In the genomic region with DNA sequence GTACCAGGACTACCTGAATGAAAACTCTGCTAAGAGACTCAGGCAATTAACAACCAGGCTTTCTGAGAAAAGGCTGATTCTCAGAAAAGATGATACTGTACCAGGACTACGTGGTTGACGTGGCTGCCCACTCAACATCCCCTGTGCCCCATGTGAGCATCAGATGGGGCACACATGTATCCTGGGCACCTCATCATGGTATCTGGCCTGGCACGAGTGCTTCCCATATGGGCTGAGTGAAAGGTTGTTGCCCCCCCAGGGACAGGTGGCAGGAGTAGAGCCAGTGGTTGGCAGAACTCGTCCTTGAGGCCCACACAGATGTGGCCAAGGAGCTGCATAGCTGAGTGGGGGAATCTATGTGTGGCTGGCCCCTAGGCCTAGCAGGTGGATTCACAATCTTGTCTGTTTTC, we compare ENCODE assay signal across 17 cellular contexts. TPM values are rescaled to one million over a fixed set of nuclear protein-coding genes. Genes with fewer than 3 reads are reported as not detected.
DNase-seq lines count a peak whose midpoint lies in the region; ATAC-seq and TF ChIP-seq lines count a peak whose summit lies in the region.
"Had no signal": no experiment of that assay in that cellular context is flagged by ENCODE, and none has a peak within 500 bp of the region (broad histone marks: within the 10 kb centered on the region; RNA-seq: fewer than 3 reads in every experiment).

No MANE protein-coding gene starts in this region.

- no peaks in the 10 kb centered on the region for H3K9me3 ChIP-seq in H9 (ENCODE audit: control insufficient read depth, low read depth, low read length)
- H3K9me3 ChIP-seq: esophagus squamous epithelium, lower lobe of right lung had no signal

- H4K20me1 ChIP-seq in H9 (ENCODE audit: control insufficient read depth, insufficient read depth, insufficient read length) = no peaks in the 10 kb centered on the region

- DNase-seq in stimulated activated naive CD4-positive, alpha-beta T cell treated with Interleukin-2 at 50 U/mL for 16 hours (lab: John Stamatoyannopoulos, UW) = peak; percentile 72
- DNase-seq in stimulated activated naive CD4-positive, alpha-beta T cell (lab: John Stamatoyannopoulos, UW) = no peak
- DNase-seq in activated effector memory CD4-positive, alpha-beta T cell treated with anti-CD3 and anti-CD28 coated beads, Interleukin-2, amount 50 U/mL, for 16 hours = peak; percentile 86
- DNase-seq in stimulated activated CD4-positive, alpha-beta T cell treated with anti-CD3 and anti-CD28 coated beads, Interleukin-1b, Interleukin-23, amount 100 ng/mL, for 48 hours = peak; percentile 84
- DNase-seq in H9 (no peak), MV-4-11 (lab: John Stamatoyannopoulos, UW) (no peak), NCI-H146 (lab: John Stamatoyannopoulos, UW) (no peak)
- DNase-seq: ACHN, cerebellar nuclear complex, DMS53, esophagus squamous epithelium, lower lobe of right lung, NCI-H2029 treated with DMSO at 0.1 percent for 48 hours had no signal

- no peak overlapping the region for H3K18ac ChIP-seq in H9 (ENCODE audit: insufficient read length, low read depth, low read length)

- no peaks in the 10 kb centered on the region for H3K4me1 ChIP-seq in H9 (ENCODE audit: insufficient read depth, low read length)
- H3K4me1 ChIP-seq: lower lobe of right lung had no signal

- no peak overlapping the region for H2BK12ac ChIP-seq in H9 (ENCODE audit: insufficient read length, low read depth, low read length)

- peaks cover 15% of the 10 kb centered on the region for H3K27me3 Mint-ChIP-seq in H9 (ENCODE audit: low read depth)

- TF ChIP-seq CTCF in H9 (conservative IDR thresholded peaks at IDR 0.05) = no peak

- no peak overlapping the region for H2AK5ac ChIP-seq in H9 (ENCODE audit: insufficient read length, low read length)

- no peaks in the 10 kb centered on the region for H3K4me1 Mint-ChIP-seq in H9

- no peaks in the 10 kb centered on the region for H3K9me3 Mint-ChIP-seq in H9

- no peaks in the 10 kb centered on the region for H3K79me1 ChIP-seq in H9 (ENCODE audit: insufficient read depth, low read depth, low read length, poor library complexity, severe bottlenecking)

- H3K27ac ChIP-seq in H9 (ENCODE audit: insufficient read length, low read depth, low read length) = no peak overlapping the region
- H3K27ac ChIP-seq: esophagus squamous epithelium, KMS-11, lower lobe of right lung had no signal

- no peak overlapping the region for H3K23ac ChIP-seq in H9 (ENCODE audit: insufficient read length, low read depth, low read length)

- no peak overlapping the region for H3K4me3 Mint-ChIP-seq in H9

- no peak overlapping the region for H2BK20ac ChIP-seq in H9 (ENCODE audit: low read depth, low read length, poor library complexity, severe bottlenecking)

- no peak overlapping the region for H3K4ac ChIP-seq in H9 (ENCODE audit: low read depth, low read length)

- H3K14ac ChIP-seq in H9 (ENCODE audit: insufficient read depth, low read length) = no peak overlapping the region

- no peak overlapping the region for H2BK15ac ChIP-seq in H9 (ENCODE audit: low read depth, low read length)

- no CpG with 5 or more reads among the region's 4 CpGs for WGBS in H9 (ENCODE audit: extremely low coverage, insufficient read length, low lambda C conversion rate)

- no peak overlapping the region for H4K91ac ChIP-seq in H9 (ENCODE audit: insufficient read length, low read depth, low read length)

- no peak overlapping the region for H3T11ph ChIP-seq in H9 (ENCODE audit: low read length)

- no peaks in the 10 kb centered on the region for H3K23me2 ChIP-seq in H9 (ENCODE audit: insufficient read length, low read depth, low read length, poor library complexity, severe bottlenecking)

- H4K5ac ChIP-seq in H9 (ENCODE audit: insufficient read length, low read depth, low read length) = no peak overlapping the region

- H3K27me3 ChIP-seq in H9 (ENCODE audit: insufficient read depth, low read length) = no peaks in the 10 kb centered on the region
- H3K27me3 ChIP-seq: esophagus squamous epithelium had no signal

- no peak for ATAC-seq in GM18867 (IDR thresholded peaks at IDR 0.05; ENCODE audit: unreplicated experiment)
- ATAC-seq: GM12878 had no signal

- no peaks in the 10 kb centered on the region for H3K79me2 ChIP-seq in H9 (ENCODE audit: insufficient read depth, low read length)

- H3K36me3 Mint-ChIP-seq in H9 (ENCODE audit: insufficient read depth in 1 of 3, low read depth in 3 of 3) = no peaks in the 10 kb centered on the region

- no peak overlapping the region for H3K4me2 ChIP-seq in H9 (ENCODE audit: insufficient read depth, insufficient read length, low read length)
- H3K4me2 ChIP-seq: KMS-11, smooth muscle cell had no signal

- H3K56ac ChIP-seq in H9 (ENCODE audit: insufficient read length, low read depth, low read length) = no peak overlapping the region

- H4K8ac ChIP-seq in H9 (replicated peaks; ENCODE audit: insufficient read length, low read depth, low read length) = no peak overlapping the region

- H3K9ac ChIP-seq in H9 (ENCODE audit: extremely low read depth, insufficient read length, low read length) = no peak overlapping the region
- H3K9ac ChIP-seq: KMS-11 had no signal

- H2BK5ac ChIP-seq in H9 (ENCODE audit: insufficient read length, low read length) = no peak overlapping the region

- no peak overlapping the region for H3K27ac Mint-ChIP-seq in H9

- H2BK120ac ChIP-seq in H9 (ENCODE audit: low read depth, low read length, poor library complexity, severe bottlenecking) = no peak overlapping the region

- H2AFZ ChIP-seq in H9 (ENCODE audit: low read length) = no peak overlapping the region

RNA-seq across cellular contexts. Expression of a gene that starts 3.5 kb away (rescaled TPM):
- 1.8 and 1.9 TPM in 2 replicates for total RNA-seq in H9 (2021)

RNA-seq across cellular contexts. Expression of a gene that starts 23.8 kb away (rescaled TPM):
- 3.4 and 3.7 TPM in 2 replicates for total RNA-seq in H9 (2021)
- total RNA-seq: smooth muscle cell had no signal

RNA-seq across cellular contexts. Expression of a gene that starts 44.0 kb away (rescaled TPM):
- total RNA-seq in H9 (2021) = 76.3 and 84.3 TPM in 2 replicates

RNA-seq across cellular contexts. Expression of a gene that starts 49.6 kb away (rescaled TPM):
- 25.8 and 28.2 TPM in 2 replicates for total RNA-seq in H9 (2021)

RNA-seq across cellular contexts. Expression of a gene that starts 50.7 kb away (rescaled TPM):
- 83.0 and 85.7 TPM in 2 replicates for total RNA-seq in H9 (2021)

Comparison
In these comparisons a context has a peak if more than half of its experiments do, and no peak if none do; other contexts are left out.
1. DNase-seq: peak in stimulated activated naive CD4-positive, alpha-beta T cell treated with Interleukin-2 at 50 U/mL for 16 hours (single experiment), activated effector memory CD4-positive, alpha-beta T cell treated with anti-CD3 and anti-CD28 coated beads, Interleukin-2, amount 50 U/mL, for 16 hours (single experiment) and stimulated activated CD4-positive, alpha-beta T cell treated with anti-CD3 and anti-CD28 coated beads, Interleukin-1b, Interleukin-23, amount 100 ng/mL, for 48 hours (single experiment); none in stimulated activated naive CD4-positive, alpha-beta T cell (0 of 6), H9 (single experiment), MV-4-11 (single experiment) and NCI-H146 (single experiment).